ENCODE assay signal across 8 cellular contexts in genomic region chr1:36321119-36321951, GRCh38. TPM values are rescaled to one million over a fixed set of nuclear protein-coding genes. Genes with fewer than 3 reads are reported as not detected.
DNase-seq lines count a peak whose midpoint lies in the region; FAIRE-seq and TF ChIP-seq lines count a peak whose summit lies in the region.

No MANE protein-coding gene starts in this region.

- H3K27me3 ChIP-seq in astrocyte (ENCODE audit: insufficient read depth, low read length), result no peaks in the 10 kb centered on the region
- no peaks in the 10 kb centered on the region for H3K27me3 ChIP-seq in MG63

- H3K4me3 Mint-ChIP-seq in HFFc6 (peak overlapping the region; percentile 89), astrocyte (ENCODE audit: unreplicated experiment) (peak overlapping the region; percentile 82)

- H3K9me3 Mint-ChIP-seq in HFFc6 (no peaks in the 10 kb centered on the region), astrocyte (ENCODE audit: unreplicated experiment) (no peaks in the 10 kb centered on the region)

- DNase-seq in AG09309 (ENCODE audit: low read depth), result peak; percentile 79
- peak; percentile 77 for DNase-seq in HFFc6
- peak; percentile 52 for DNase-seq in astrocyte (ENCODE audit: low read depth)
- peak; percentile 53 for DNase-seq in stimulated activated CD4-positive, alpha-beta T cell treated with anti-CD3 and anti-CD28 coated beads, Interleukin-4, amount 100 ng/mL, for 1 hour
- DNase-seq in glomerular visceral epithelial cell (ENCODE audit: extremely low spot score), result no peak
- no peak for DNase-seq in MG63
- DNase-seq in NCI-H187 treated with DMSO at 0.1 percent for 48 hours (lab: John Stamatoyannopoulos, UW), result no peak

- peaks cover 23% of the 10 kb centered on the region for H3K79me2 ChIP-seq in astrocyte (ENCODE audit: insufficient read depth, low read length)

- H3K27ac Mint-ChIP-seq in HFFc6, result peak overlapping the region; percentile 89
- no peak overlapping the region for H3K27ac Mint-ChIP-seq in astrocyte (ENCODE audit: unreplicated experiment)

- TF ChIP-seq CTCF in AG09309 (IDR thresholded peaks at IDR 0.05; ENCODE audit: control insufficient read depth, insufficient read depth, low read depth, low read length, missing control alignments) (no peak), HFFc6 (IDR thresholded peaks at IDR 0.05) (no peak), astrocyte (IDR thresholded peaks at IDR 0.05; ENCODE audit: insufficient read depth, low read depth, low read length) (no peak)

- H3K27me3 Mint-ChIP-seq in HFFc6 (ENCODE audit: insufficient read depth), result peaks cover 4% of the 10 kb centered on the region; the same call in 1 of the 2 replicates
- H3K27me3 Mint-ChIP-seq in astrocyte (ENCODE audit: low read depth, unreplicated experiment), result no peaks in the 10 kb centered on the region

- H4K20me1 ChIP-seq in astrocyte (ENCODE audit: insufficient read depth, low read length), result peaks cover 9% of the 10 kb centered on the region

- H3K9me3 ChIP-seq in astrocyte (ENCODE audit: insufficient read depth, low read depth, low read length) (no peaks in the 10 kb centered on the region), iPS-18c (ENCODE audit: control insufficient read depth, insufficient read depth, low read length) (no peaks in the 10 kb centered on the region), MG63 (no peaks in the 10 kb centered on the region)

- H3K4me1 Mint-ChIP-seq in HFFc6 (ENCODE audit: low read depth) (peaks cover 33% of the 10 kb centered on the region), astrocyte (ENCODE audit: low read depth, unreplicated experiment) (peaks cover 14% of the 10 kb centered on the region)

- no peak for FAIRE-seq in astrocyte (lab: Jason Lieb, UNC)

- peaks cover 31% of the 10 kb centered on the region for H3K4me1 ChIP-seq in astrocyte (ENCODE audit: insufficient read depth, low read length)

- H3K4me2 ChIP-seq in astrocyte (ENCODE audit: low read length), result peak overlapping the region; percentile 95

- peak overlapping the region; percentile 81 for H3K27ac ChIP-seq in astrocyte (ENCODE audit: low read depth, low read length)

- peak overlapping the region; percentile 87 for H3K9ac ChIP-seq in astrocyte (ENCODE audit: low read length)

- H3K36me3 Mint-ChIP-seq in HFFc6 (ENCODE audit: low read depth) (0 out of 2 replicates have a peak, but pooled peaks cover 9% of the 10 kb centered on the region), astrocyte (ENCODE audit: low read depth, unreplicated experiment) (peaks cover 10% of the 10 kb centered on the region)

- H3K36me3 ChIP-seq in astrocyte (ENCODE audit: insufficient read depth, low read length) (no peaks in the 10 kb centered on the region), MG63 (peaks cover 28% of the 10 kb centered on the region)

- H2AFZ ChIP-seq in astrocyte (ENCODE audit: low read depth, low read length), result peak overlapping the region; percentile 41

- peak overlapping the region; percentile 56 for H3K4me3 ChIP-seq in AG09309 (ENCODE audit: control insufficient read depth, low read depth, low read length)
- peak overlapping the region; percentile 73 for H3K4me3 ChIP-seq in astrocyte (ENCODE audit: insufficient read depth, low read depth, low read length)
- H3K4me3 ChIP-seq in iPS-18c (ENCODE audit: insufficient read depth, low read depth, low read length), result peak overlapping the region; percentile 61
- H3K4me3 ChIP-seq in MG63, result no peak overlapping the region

RNA-seq across cellular contexts. Expression of gene EVA1B, which starts 2.1 kb away (rescaled TPM):
- 100 to 1,000 TPM; 152 to 206 (median 155) TPM for total RNA-seq in HFFc6 (2021; fragmentation: NEBNext Ultra II Directional; extraction: Animal tissue kit (Norgen Biotek cat#: 25700))
- total RNA-seq in astrocyte, result 57.3 and 63.0 TPM in 2 replicates
- total RNA-seq in MG63 (2014; rRNA removed; shearing (Covaris generic); ENCODE audit: low replicate concordance), result 1.9 and 7.0 TPM in 2 replicates

RNA-seq across cellular contexts. Expression of gene SH3D21, which starts 15.2 kb away (rescaled TPM):
- 1 to 10 TPM; 2.7 to 5.3 (median 2.9) TPM for total RNA-seq in HFFc6 (2021; fragmentation: NEBNext Ultra II Directional; extraction: Animal tissue kit (Norgen Biotek cat#: 25700))
- 13.6 and 16.3 TPM in 2 replicates for total RNA-seq in astrocyte
- total RNA-seq in MG63 (2014; rRNA removed; shearing (Covaris generic); ENCODE audit: low replicate concordance), result 0.03 TPM in 1 of 2 replicates, not detected in the other

Comparison
In these comparisons a context has a peak if more than half of its experiments do, and no peak if none do; other contexts are left out.
1. DNase-seq: peak in AG09309 (single experiment), HFFc6 (single experiment), astrocyte (single experiment) and stimulated activated CD4-positive, alpha-beta T cell treated with anti-CD3 and anti-CD28 coated beads, Interleukin-4, amount 100 ng/mL, for 1 hour (single experiment); none in glomerular visceral epithelial cell (single experiment), MG63 (single experiment) and NCI-H187 treated with DMSO at 0.1 percent for 48 hours (single experiment).